Comparison of ENCODE assay signal across 1 cellular context in genomic region chr21:17793271-17793670, GRCh38.
TF ChIP-seq lines count a peak whose summit lies in the region.

No MANE protein-coding gene starts in this region.

TF ChIP-seq in GM12878, 131 proteins besides CTCF, POLR2A, EP300 and RAD21 (continued from another document):
- TF ChIP-seq ATF3 (IDR thresholded peaks at IDR 0.05; ENCODE audit: borderline replicate concordance, extremely low read depth, low read depth, low read length) (no peak), NKRF (conservative IDR thresholded peaks at IDR 0.05) (no peak), BCL3 (IDR thresholded peaks at IDR 0.05; ENCODE audit: borderline replicate concordance, insufficient read depth, low read depth, low read length, poor library complexity, severe bottlenecking) (no peak), REST (IDR thresholded peaks at IDR 0.05; ENCODE audit: low read depth, low read length) (no peak), SP1 (IDR thresholded peaks at IDR 0.05; ENCODE audit: low read depth, low read length) (no peak), IRF4 (IDR thresholded peaks at IDR 0.05; ENCODE audit: low read depth, low read length) (no peak), ETV6 (conservative IDR thresholded peaks at IDR 0.05 in 1 of 2, IDR thresholded peaks at IDR 0.05 in 1 of 2; ENCODE audit: borderline replicate concordance in 1 of 2, low read depth in 1 of 2) (no peak), BRCA1 (IDR thresholded peaks at IDR 0.05; ENCODE audit: low read depth, low read length) (no peak), NFYA (IDR thresholded peaks at IDR 0.05; ENCODE audit: borderline replicate concordance, low read depth, low read length) (no peak), USF2 (IDR thresholded peaks at IDR 0.05; ENCODE audit: borderline replicate concordance, low read depth, low read length) (no peak), PML (IDR thresholded peaks at IDR 0.05; ENCODE audit: low read length) (no peak)
TF ChIP-seq in GM12878: peak in this region for 0.
